Comparison of ENCODE assay signal across 18 cellular contexts in genomic region chr2:2866459-2866858, GRCh38.
"Had no signal": no experiment of that assay in that cellular context is flagged by ENCODE, and none has a peak within 500 bp of the region (broad histone marks: within the 10 kb centered on the region; RNA-seq: fewer than 3 reads in every experiment).

No MANE protein-coding gene starts in this region.

- ATAC-seq: activated CD8-positive, alpha-beta T cell treated with anti-CD3 and anti-CD28 coated beads for 36 hours; activated naive CD4-positive, alpha-beta T cell treated with anti-CD3 and anti-CD28 coated beads, Interleukin-2, amount 50 U/mL, for 72 hours; activated T-cell treated with anti-CD3 and anti-CD28 coated beads, Interleukin-2, amount 50 U/mL, for 4 hours; stimulated activated memory B cell treated with anti-CD40 and anti-IgM and Interleukin-4, amounts not matched to agents 10 μg/mL and 1 μg/mL and 100 μg/mL, for 72 hours had no signal

- DNase-seq: activated B cell treated with CpG ODN at 0.5 μM for 24 hours; activated CD4-positive, alpha-beta T cell treated with anti-CD3 and anti-CD28 coated beads, Interleukin-2, amount 50 U/mL, for 1 hour; activated CD8-positive, alpha-beta T cell treated with anti-CD3 and anti-CD28 coated beads for 36 hours; activated T-cell treated with anti-CD3 and anti-CD28 coated beads, Interleukin-2, amount 50 U/mL, for 4 hours; cerebellar nuclear complex; dorsolateral prefrontal cortex; effector memory CD4-positive, alpha-beta T cell; left ventricle myocardium inferior; sigmoid colon; small intestine; stimulated activated CD4-positive, alpha-beta T cell treated with anti-CD3 and anti-CD28 coated beads, Interleukin-1b, Interleukin-23, amount 100 ng/mL, for 48 hours; stimulated activated CD4-positive, alpha-beta T cell treated with anti-CD3 and anti-CD28 coated beads, Interleukin-4, amount 100 ng/mL, for 4 hours; stimulated activated CD8-positive, alpha-beta memory T cell treated with anti-CD3 and anti-CD28 coated beads, Interleukin-4, amount 100 ng/mL, for 48 hours; stomach; thyroid gland; upper lobe of left lung had no signal
